ENCODE assay signal across 8 cellular contexts in the genomic region with DNA sequence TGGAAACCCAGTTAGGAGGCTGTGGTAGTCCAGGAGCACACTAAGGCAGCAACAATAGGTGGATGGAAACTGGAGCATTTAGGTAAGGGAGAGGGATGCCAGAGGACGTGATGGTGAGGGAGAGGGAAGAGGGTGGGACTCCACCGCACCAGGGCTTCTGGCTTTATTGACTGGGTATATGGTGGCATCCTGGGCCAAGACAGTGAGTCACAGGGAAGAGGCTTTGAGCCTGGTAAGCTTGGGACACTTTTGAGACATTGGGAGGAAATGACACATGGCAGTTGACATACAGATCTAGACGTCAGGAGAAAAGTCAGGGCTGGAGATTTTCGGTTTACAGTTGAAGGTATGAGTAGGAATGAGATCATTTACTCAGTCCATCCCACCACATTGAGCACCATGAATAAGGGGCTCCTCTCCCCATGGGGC. TPM values are rescaled to one million over a fixed set of nuclear protein-coding genes. Genes with fewer than 3 reads are reported as not detected.
DNase-seq lines count a peak whose midpoint lies in the region; ATAC-seq lines count a peak whose summit lies in the region.

No MANE protein-coding gene starts in this region.

- H3K9me3 Mint-ChIP-seq in T-helper 1 cell treated with Interleukin-12 subunit alpha and Interleukin-12 subunit beta and Interleukin-4 antibody, amounts not matched to agents 30 μg/mL and 1 μg/mL, for 36 hours, result no peaks in the 10 kb centered on the region
- no peaks in the 10 kb centered on the region for H3K9me3 Mint-ChIP-seq in stimulated activated naive CD8-positive, alpha-beta T cell treated with anti-CD3 and anti-CD28 coated beads, Interleukin-15, amount 100 ng/mL, for 72 hours

- intact Hi-C loops in Right ventricle myocardium superior (cut with DNase I), result no loop called here

- H3K4me2 ChIP-seq in Karpas-422 (ENCODE audit: low read depth, low read length, poor library complexity, severe bottlenecking), result no peak overlapping the region

- H3K4me1 Mint-ChIP-seq in T-helper 1 cell treated with Interleukin-12 subunit alpha and Interleukin-12 subunit beta and Interleukin-4 antibody, amounts not matched to agents 30 μg/mL and 1 μg/mL, for 36 hours (ENCODE audit: low read depth), result peaks cover 53% of the 10 kb centered on the region
- peaks cover 87% of the 10 kb centered on the region for H3K4me1 Mint-ChIP-seq in stimulated activated naive CD8-positive, alpha-beta T cell treated with anti-CD3 and anti-CD28 coated beads, Interleukin-15, amount 100 ng/mL, for 72 hours

- ATAC-seq in esophagus mucosa (peak; percentile 88), Right ventricle myocardium superior (ENCODE audit: poor library complexity) (no peak)
- ATAC-seq in stimulated activated naive CD8-positive, alpha-beta T cell treated with anti-CD3 and anti-CD28 coated beads, Interleukin-15, amount 100 ng/mL, for 72 hours, result peak; percentile 71

- H3K4me3 Mint-ChIP-seq in T-helper 1 cell treated with Interleukin-12 subunit alpha and Interleukin-12 subunit beta and Interleukin-4 antibody, amounts not matched to agents 30 μg/mL and 1 μg/mL, for 36 hours, result peak overlapping the region; percentile 32
- peak overlapping the region; percentile 64 to 77 for H3K4me3 Mint-ChIP-seq in stimulated activated naive CD8-positive, alpha-beta T cell treated with anti-CD3 and anti-CD28 coated beads, Interleukin-15, amount 100 ng/mL, for 72 hours

- peak overlapping the region; percentile 55 for H3K27ac Mint-ChIP-seq in T-helper 1 cell treated with Interleukin-12 subunit alpha and Interleukin-12 subunit beta and Interleukin-4 antibody, amounts not matched to agents 30 μg/mL and 1 μg/mL, for 36 hours
- peak overlapping the region; percentile 91 to 96 for H3K27ac Mint-ChIP-seq in stimulated activated naive CD8-positive, alpha-beta T cell treated with anti-CD3 and anti-CD28 coated beads, Interleukin-15, amount 100 ng/mL, for 72 hours

- no peaks in the 10 kb centered on the region for H4K20me1 ChIP-seq in Karpas-422 (ENCODE audit: insufficient read depth, low read depth, low read length)

- no peak overlapping the region for H3K27ac ChIP-seq in Karpas-422 (ENCODE audit: low read length)

- H3K27me3 Mint-ChIP-seq in T-helper 1 cell treated with Interleukin-12 subunit alpha and Interleukin-12 subunit beta and Interleukin-4 antibody, amounts not matched to agents 30 μg/mL and 1 μg/mL, for 36 hours (ENCODE audit: low read depth), result no peaks in the 10 kb centered on the region
- no peaks in the 10 kb centered on the region for H3K27me3 Mint-ChIP-seq in stimulated activated naive CD8-positive, alpha-beta T cell treated with anti-CD3 and anti-CD28 coated beads, Interleukin-15, amount 100 ng/mL, for 72 hours

- H3K4me1 ChIP-seq in Karpas-422 (ENCODE audit: low read length), result no peaks in the 10 kb centered on the region

- H3K79me2 ChIP-seq in Karpas-422 (ENCODE audit: low read length), result no peaks in the 10 kb centered on the region

- peaks cover 2% of the 10 kb centered on the region for H3K36me3 Mint-ChIP-seq in T-helper 1 cell treated with Interleukin-12 subunit alpha and Interleukin-12 subunit beta and Interleukin-4 antibody, amounts not matched to agents 30 μg/mL and 1 μg/mL, for 36 hours (ENCODE audit: low read depth)

- no peaks in the 10 kb centered on the region for H3K36me3 ChIP-seq in Karpas-422 (ENCODE audit: insufficient read depth, low read length)

- H3K9me3 ChIP-seq in Karpas-422 (ENCODE audit: low read length), result no peaks in the 10 kb centered on the region

- H3K9me2 ChIP-seq in Karpas-422 (replicated peaks; ENCODE audit: insufficient read depth, low read length), result no peaks in the 10 kb centered on the region

- H2AFZ ChIP-seq in Karpas-422 (ENCODE audit: low read length), result no peak overlapping the region

- H3K4me3 ChIP-seq in Karpas-422 (ENCODE audit: low read length), result no peak overlapping the region

- H3K9ac ChIP-seq in Karpas-422 (ENCODE audit: low read length), result no peak overlapping the region

- peak; percentile 15 for DNase-seq in NOMO-1 treated with DMSO at 0.1 percent for 48 hours (lab: John Stamatoyannopoulos, UW; ENCODE audit: unreplicated experiment)
- DNase-seq in NOMO-1 (lab: John Stamatoyannopoulos, UW; ENCODE audit: unreplicated experiment in 2 of 2), result no peak
- DNase-seq in stimulated activated naive CD8-positive, alpha-beta T cell treated with anti-CD3 and anti-CD28 coated beads, Interleukin-15, amount 100 ng/mL, for 72 hours, result peak; percentile 28 to 59
- DNase-seq in SKM-1 (lab: John Stamatoyannopoulos, UW; ENCODE audit: unreplicated experiment), result no peak
- DNase-seq in Right ventricle myocardium superior, result no peak
- no peak for DNase-seq in Karpas-422

- H3K27me3 ChIP-seq in Karpas-422 (ENCODE audit: low read length), result no peaks in the 10 kb centered on the region; the same call in 1 of the 2 replicates

RNA-seq across cellular contexts. Expression of a gene that starts 14.9 kb away (rescaled TPM):
- total RNA-seq in esophagus mucosa (4.1 TPM), Right ventricle myocardium superior (4.2 TPM)
- total RNA-seq in Karpas-422 (2014; rRNA removed; shearing (Covaris generic); ENCODE audit: low replicate concordance), result not detected in 2 replicates

Comparison
In these comparisons a context has a peak if more than half of its experiments do, and no peak if none do; other contexts are left out.
1. DNase-seq: peak in NOMO-1 treated with DMSO at 0.1 percent for 48 hours (single experiment) and stimulated activated naive CD8-positive, alpha-beta T cell treated with anti-CD3 and anti-CD28 coated beads, Interleukin-15, amount 100 ng/mL, for 72 hours (2 of 2); none in NOMO-1 (0 of 2), SKM-1 (single experiment), Right ventricle myocardium superior (single experiment) and Karpas-422 (single experiment).